In the genomic region with DNA sequence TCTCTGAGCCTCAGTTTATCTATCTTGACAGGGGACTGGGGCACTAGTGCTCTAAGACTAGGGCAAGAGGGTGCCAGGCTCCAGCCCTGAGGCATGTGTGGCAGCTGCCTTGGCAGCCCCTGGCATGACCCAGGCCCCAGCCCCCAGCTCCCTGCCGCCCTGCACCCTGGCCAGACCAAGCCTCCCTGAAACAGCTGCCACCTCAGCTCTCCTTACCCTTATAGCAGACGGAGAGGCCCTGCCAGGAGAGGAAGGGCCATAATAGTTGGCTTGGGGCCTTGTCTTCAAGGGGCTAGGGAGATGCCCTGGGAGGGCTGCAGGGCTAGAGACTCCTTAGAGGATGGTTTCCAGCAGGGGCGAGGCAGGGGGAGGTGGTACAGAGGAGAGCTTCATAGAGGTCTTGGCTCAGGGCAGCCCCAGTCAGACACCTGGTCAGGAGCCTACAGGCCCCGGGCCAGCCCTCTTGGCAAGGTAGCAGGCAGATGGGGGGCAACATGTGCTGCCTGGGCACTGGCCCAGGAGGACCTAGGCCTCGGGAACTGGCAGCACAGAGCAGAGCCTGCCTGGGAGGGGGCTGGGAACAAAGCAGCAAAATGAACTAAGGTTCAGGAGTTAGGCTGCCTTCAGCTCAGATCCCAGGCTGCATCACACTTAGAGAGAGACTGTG, we compare ENCODE assay signal across 14 cellular contexts. TPM values are rescaled to one million over a fixed set of nuclear protein-coding genes. Genes with fewer than 3 reads are reported as not detected.
DNase-seq lines count a peak whose midpoint lies in the region; ATAC-seq and TF ChIP-seq lines count a peak whose summit lies in the region.
"Had no signal": no experiment of that assay in that cellular context is flagged by ENCODE, and none has a peak within 500 bp of the region (broad histone marks: within the 10 kb centered on the region; RNA-seq: fewer than 3 reads in every experiment).

No MANE protein-coding gene starts in this region.

- peak overlapping the region; percentile 34 to 98 (median 82) for H3K27ac ChIP-seq in esophagus squamous epithelium
- H3K27ac ChIP-seq in ovary, result peak overlapping the region; percentile 29 to 44

- 33 to 83% methylated on average over 1 of the region's 5 CpGs for WGBS in esophagus squamous epithelium, 2 donors
- 47 to 58% (median 51%) methylated on average over 5 of the region's 5 CpGs for WGBS in ovary, 3 donors

- ATAC-seq in GM18520 (IDR thresholded peaks at IDR 0.05; ENCODE audit: unreplicated experiment), result no peak
- ATAC-seq in HG02981 (IDR thresholded peaks at IDR 0.05; ENCODE audit: unreplicated experiment), result no peak
- ATAC-seq: T-helper 17 cell had no signal

- DNase-seq in AG08396 (ENCODE audit: low spot score), result peak; percentile 10
- peak; percentile 88 for DNase-seq in NCI-H446 treated with DMSO at 0.1 percent for 48 hours (lab: John Stamatoyannopoulos, UW)
- DNase-seq in esophagus squamous epithelium (lab: John Stamatoyannopoulos, UW), result no peak
- DNase-seq in ovary, result peak in 3 of 5 donors; percentile 40 to 53 (median 44)
- no peak for DNase-seq in H4 (ENCODE audit: low spot score)
- DNase-seq in T-helper 2 cell, result no peak
- DNase-seq: activated gamma-delta T cell, immature natural killer cell, OCI-M1, T-helper 17 cell had no signal

- H3K4me3 ChIP-seq in esophagus squamous epithelium (peak overlapping the region in 3 of 4 donors; percentile 36 to 56 (median 42)), ovary (peak overlapping the region; percentile 10)
- H3K4me3 ChIP-seq: skin epidermis, upper lobe of left lung had no signal

- no peak for TF ChIP-seq EP300 in ovary (IDR thresholded peaks at IDR 0.05)

- TF ChIP-seq POLR2A in esophagus squamous epithelium (IDR thresholded peaks at IDR 0.05), result no peak
- TF ChIP-seq POLR2A in ovary (IDR thresholded peaks at IDR 0.05), result no peak

- H3K27me3 ChIP-seq in esophagus squamous epithelium (no peaks in the 10 kb centered on the region), ovary (no peaks in the 10 kb centered on the region)
- H3K27me3 ChIP-seq: upper lobe of left lung had no signal

- H3K4me1 ChIP-seq in esophagus squamous epithelium (peaks cover 0 to 54% (median 3%) of the 10 kb centered on the region in 3 donors), ovary (ENCODE audit: insufficient read depth) (peaks cover 7% of the 10 kb centered on the region)

- peaks cover 40 to 100% (median 51%) of the 10 kb centered on the region in 3 donors for H3K36me3 ChIP-seq in esophagus squamous epithelium
- no peaks in the 10 kb centered on the region for H3K36me3 ChIP-seq in ovary

- no peaks in the 10 kb centered on the region for H3K9me3 ChIP-seq in esophagus squamous epithelium
- H3K9me3 ChIP-seq in ovary, result no peaks in the 10 kb centered on the region
- H3K9me3 ChIP-seq: upper lobe of left lung had no signal

- intact Hi-C loops in esophagus squamous epithelium (cut with DNase I), result no loop called here
- intact Hi-C loops in ovary (cut with DNase I), result loop anchor here in 1 of 4 donors (10.0 kb wide), 1 partner anchor 51 kb away; the partner anchor contains the start of gene PLA2G3

- no peak for TF ChIP-seq CTCF in esophagus squamous epithelium (IDR thresholded peaks at IDR 0.05)
- TF ChIP-seq CTCF in ovary (IDR thresholded peaks at IDR 0.05), result no peak

RNA-seq across cellular contexts. Expression of gene SMTN, which starts 13.0 kb away (rescaled TPM):
- 100 to 1,000 TPM in 1 of 4 donors, 10 to 100 TPM in 3; 28.2 to 158 (median 45.8) TPM for total RNA-seq in esophagus squamous epithelium
- 100 to 1,000 TPM in 3 of 7 donors, 10 to 100 TPM in 4; 39.9 to 238 (median 87.6) TPM for total RNA-seq in ovary
- 10 to 100 TPM; 23.1 to 61.2 TPM for polyA plus RNA-seq in ovary
- 13.9 and 20.9 TPM in 2 replicates for total RNA-seq in H4 (2014; rRNA removed; shearing (Covaris generic))

RNA-seq across cellular contexts. Expression of gene SELENOM, which starts 13.3 kb away (rescaled TPM):
- total RNA-seq in esophagus squamous epithelium (100 to 1,000 TPM in 2 of 4 donors, 10 to 100 TPM in 2; 13.3 to 291 (median 67.6) TPM), ovary (100 to 1,000 TPM; 229 to 678 (median 306) TPM)
- 100 to 1,000 TPM in 1 of 2 donors, 10 to 100 TPM in 1; 25.7 to 433 TPM for polyA plus RNA-seq in ovary
- total RNA-seq in H4 (2014; rRNA removed; shearing (Covaris generic)), result 2.3 and 10.0 TPM in 2 replicates

RNA-seq across cellular contexts. Expression of gene INPP5J, which starts 28.7 kb away (rescaled TPM):
- total RNA-seq in esophagus squamous epithelium, result 1 to 10 TPM in 2 of 4 donors, under 1 TPM in 2; 0.22 to 2.4 (median 0.84) TPM
- 1 to 10 TPM in 5 of 7 donors, under 1 TPM in 2; 0.63 to 3.1 (median 1.5) TPM for total RNA-seq in ovary
- polyA plus RNA-seq in ovary, result under 1 TPM; 0.65 to 0.67 TPM
- 0.45 and 0.79 TPM in 2 replicates for total RNA-seq in H4 (2014; rRNA removed; shearing (Covaris generic))
- polyA plus RNA-seq: immature natural killer cell had no signal

RNA-seq across cellular contexts. Expression of gene PLA2G3, which starts 46.2 kb away (rescaled TPM):
- total RNA-seq in esophagus squamous epithelium (10 to 100 TPM in 1 of 4 donors, 1 to 10 TPM in 3; 5.0 to 27.0 (median 7.8) TPM), ovary (under 1 TPM in 1 of 7 donors, not detected in 6; 0.13 TPM)
- not detected for polyA plus RNA-seq in ovary
- not detected in 2 replicates for total RNA-seq in H4 (2014; rRNA removed; shearing (Covaris generic))
- total RNA-seq: T-helper 17 cell had no signal
- polyA plus RNA-seq: immature natural killer cell had no signal

Comparison
In these comparisons a context has a peak if more than half of its experiments do, and no peak if none do; other contexts are left out.
1. DNase-seq: peak in AG08396 (single experiment), NCI-H446 treated with DMSO at 0.1 percent for 48 hours (single experiment) and ovary (3 of 5); none in esophagus squamous epithelium (single experiment), H4 (single experiment) and T-helper 2 cell (0 of 5).